In the genomic region with DNA sequence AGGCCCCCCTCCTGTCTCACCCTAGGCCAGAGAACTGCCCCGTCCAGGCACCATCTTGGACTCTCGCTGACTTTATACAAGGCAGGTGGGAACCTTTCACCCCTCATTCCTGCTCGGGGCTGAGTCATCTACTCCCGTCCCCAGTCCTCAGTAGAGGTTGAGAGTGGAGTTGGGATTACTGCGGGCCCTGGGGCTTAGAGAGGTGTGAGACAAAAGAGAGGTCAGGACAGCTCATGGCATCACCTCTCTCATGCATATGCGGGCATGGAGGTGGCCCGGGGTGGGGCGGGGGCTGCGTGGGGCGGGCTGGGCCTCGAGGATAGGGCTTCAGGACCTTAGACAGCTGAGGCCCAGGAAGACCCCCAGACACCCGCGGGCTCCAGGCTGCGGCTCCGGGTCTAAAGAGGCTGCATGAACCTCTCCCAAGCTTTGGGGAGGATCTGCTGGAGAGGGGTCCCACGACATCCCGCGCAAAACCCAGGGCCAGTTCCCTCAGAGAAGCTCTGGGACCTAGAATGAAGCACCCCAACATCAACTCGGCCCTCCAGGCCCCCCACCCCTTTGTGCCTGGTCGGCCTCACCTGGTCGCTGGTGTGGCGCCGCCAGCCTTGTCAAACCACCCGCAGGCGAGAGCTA, we compare ENCODE assay signal across 8 cellular contexts. TPM values are rescaled to one million over a fixed set of nuclear protein-coding genes. Genes with fewer than 3 reads are reported as not detected.
DNase-seq lines count a peak whose midpoint lies in the region; ATAC-seq, FAIRE-seq and TF ChIP-seq lines count a peak whose summit lies in the region.

No MANE protein-coding gene starts in this region.

- no peak overlapping the region for H3K27ac ChIP-seq in right lobe of liver
- H3K27ac ChIP-seq in tibial nerve: peak overlapping the region in 3 of 4 donors; percentile 99

- H3K4me3 ChIP-seq in astrocyte of the cerebellum (ENCODE audit: low read depth, low read length): peak overlapping the region; percentile 88
- peak overlapping the region; percentile 58 to 78 (median 66) for H3K4me3 ChIP-seq in right lobe of liver
- H3K4me3 ChIP-seq in tibial nerve: peak overlapping the region; percentile 69 to 86 (median 80)

- CTCF ChIA-PET in activated naive CD4-positive, alpha-beta T cell treated with anti-CD3 and anti-CD28 coated beads for 36 hours (lab: Charles Lee): interaction anchor here (0.9 to 7.8 kb wide), 11 partner anchors 9 to 112 kb away, joined by 3 to 88 read pairs (median 6); no protein-coding TSS in a partner anchor

- H3K4me3 Mint-ChIP-seq in activated naive CD4-positive, alpha-beta T cell treated with anti-CD3 and anti-CD28 coated beads for 36 hours: peak overlapping the region; percentile 73

- intact Hi-C loops in activated naive CD4-positive, alpha-beta T cell treated with anti-CD3 and anti-CD28 coated beads for 36 hours (cut with micrococcal nuclease): loop anchor here (1.0 kb wide), 4 partner anchors 30 to 117 kb away; partner anchors contain the start of genes MRPL43 and TWNK
- intact Hi-C loops in right lobe of liver (cut with DNase I): no loop called here

- WGBS in right lobe of liver (ENCODE audit: insufficient coverage, low coverage, low lambda C conversion rate, missing lambda C conversion rate): 10% methylated on average over 7 of the region's 25 CpGs
- WGBS in tibial nerve, 2 donors: 10 to 29% methylated on average over 9 to 21 of the region's 25 CpGs

- TF ChIP-seq CTCF in astrocyte of the cerebellum (IDR thresholded peaks at IDR 0.05; ENCODE audit: low read depth, low read length, missing control alignments): no peak
- TF ChIP-seq CTCF in right lobe of liver (IDR thresholded peaks at IDR 0.05): no peak
- no peak for TF ChIP-seq CTCF in tibial nerve (IDR thresholded peaks at IDR 0.05)

- ATAC-seq in activated naive CD4-positive, alpha-beta T cell treated with anti-CD3 and anti-CD28 coated beads, Interleukin-2, amount 50 U/mL, for 72 hours: no peak
- no peak for ATAC-seq in right lobe of liver

- peaks cover 12% of the 10 kb centered on the region for H3K4me1 Mint-ChIP-seq in activated naive CD4-positive, alpha-beta T cell treated with anti-CD3 and anti-CD28 coated beads for 36 hours (ENCODE audit: low read depth)

- H3K27ac Mint-ChIP-seq in activated naive CD4-positive, alpha-beta T cell treated with anti-CD3 and anti-CD28 coated beads for 36 hours: no peak overlapping the region
- H3K27ac Mint-ChIP-seq in activated naive CD4-positive, alpha-beta T cell treated with anti-CD3 and anti-CD28 coated beads, Interleukin-2, amount 50 U/mL, for 72 hours: peak overlapping the region in 1 of 2 donors; percentile 86

- no peaks in the 10 kb centered on the region for H3K9me3 ChIP-seq in right lobe of liver
- H3K9me3 ChIP-seq in tibial nerve: no peaks in the 10 kb centered on the region

- no peaks in the 10 kb centered on the region for H3K27me3 Mint-ChIP-seq in activated naive CD4-positive, alpha-beta T cell treated with anti-CD3 and anti-CD28 coated beads for 36 hours (ENCODE audit: low read depth)

- no peaks in the 10 kb centered on the region for H3K9me3 Mint-ChIP-seq in activated naive CD4-positive, alpha-beta T cell treated with anti-CD3 and anti-CD28 coated beads for 36 hours
- H3K9me3 Mint-ChIP-seq in activated naive CD4-positive, alpha-beta T cell treated with anti-CD3 and anti-CD28 coated beads, Interleukin-2, amount 50 U/mL, for 72 hours: no peaks in the 10 kb centered on the region

- no peak for DNase-seq in activated naive CD4-positive, alpha-beta T cell treated with anti-CD3 and anti-CD28 coated beads for 36 hours
- DNase-seq in activated naive CD4-positive, alpha-beta T cell treated with anti-CD3 and anti-CD28 coated beads, Interleukin-2, amount 50 U/mL, for 72 hours (ENCODE audit: low spot score in 2 of 2): no peak
- no peak for DNase-seq in astrocyte of the cerebellum (ENCODE audit: low read depth)
- no peak for DNase-seq in right lobe of liver
- DNase-seq in tibial nerve (ENCODE audit: low spot score in 2 of 2): no peak
- DNase-seq in SKM-1 treated with dmso at 0.1 percent for 144 hours (lab: John Stamatoyannopoulos, UW; ENCODE audit: unreplicated experiment): no peak
- DNase-seq in H54 (ENCODE audit: insufficient read length, low spot score): no peak
- DNase-seq in HK-2 (ENCODE audit: unreplicated experiment): no peak

- no peak for FAIRE-seq in H54 (lab: Jason Lieb, UNC)

- H3K4me1 ChIP-seq in right lobe of liver: peaks cover 0 to 12% (median 0%) of the 10 kb centered on the region in 4 donors
- H3K4me1 ChIP-seq in tibial nerve: peaks cover 0 to 37% (median 21%) of the 10 kb centered on the region in 4 donors

- H3K27me3 ChIP-seq in right lobe of liver: no peaks in the 10 kb centered on the region
- H3K27me3 ChIP-seq in tibial nerve: no peaks in the 10 kb centered on the region

- H3K36me3 ChIP-seq in right lobe of liver (no peaks in the 10 kb centered on the region), tibial nerve (peaks cover 0 to 12% (median 7%) of the 10 kb centered on the region in 3 donors)

- no peaks in the 10 kb centered on the region for H3K36me3 Mint-ChIP-seq in activated naive CD4-positive, alpha-beta T cell treated with anti-CD3 and anti-CD28 coated beads for 36 hours (ENCODE audit: low read depth)
- no peaks in the 10 kb centered on the region for H3K36me3 Mint-ChIP-seq in activated naive CD4-positive, alpha-beta T cell treated with anti-CD3 and anti-CD28 coated beads, Interleukin-2, amount 50 U/mL, for 72 hours

- no peak for TF ChIP-seq EP300 in tibial nerve (IDR thresholded peaks at IDR 0.05)

- TF ChIP-seq POLR2A in right lobe of liver (IDR thresholded peaks at IDR 0.05) (no peak), tibial nerve (IDR thresholded peaks at IDR 0.05) (no peak), H54 (IDR thresholded peaks at IDR 0.05; ENCODE audit: low read depth, low read length) (no peak; the same call in 1 of the 2 replicates)

- in situ Hi-C loops in astrocyte of the cerebellum (cut with HindIII; ENCODE audit: low sequenced_read_pairs): loop anchor here (5.0 kb wide), 1 partner anchor 33 kb away; the partner anchor contains the start of gene LZTS2

RNA-seq across cellular contexts. Expression of gene PDZD7, which starts 0.3 kb away (rescaled TPM):
- total RNA-seq in activated naive CD4-positive, alpha-beta T cell treated with anti-CD3 and anti-CD28 coated beads for 36 hours: under 1 TPM; 0.37 to 0.62 TPM
- total RNA-seq in activated naive CD4-positive, alpha-beta T cell treated with anti-CD3 and anti-CD28 coated beads, Interleukin-2, amount 50 U/mL, for 72 hours: 1 to 10 TPM in 1 of 2 donors, under 1 TPM in 1; 0.80 to 1.3 TPM
- total RNA-seq in right lobe of liver (under 1 TPM in 5 of 6 experiments, not detected in 1; 0.15 to 0.50 (median 0.20) TPM), tibial nerve (1 to 10 TPM in 3 of 4 donors, under 1 TPM in 1; 0.84 to 2.4 (median 1.9) TPM)

RNA-seq across cellular contexts. Expression of gene SFXN3, which starts 0.4 kb away (rescaled TPM):
- 10 to 100 TPM; 15.7 to 17.1 TPM for total RNA-seq in activated naive CD4-positive, alpha-beta T cell treated with anti-CD3 and anti-CD28 coated beads for 36 hours
- total RNA-seq in activated naive CD4-positive, alpha-beta T cell treated with anti-CD3 and anti-CD28 coated beads, Interleukin-2, amount 50 U/mL, for 72 hours: 10 to 100 TPM; 36.9 to 43.9 TPM
- total RNA-seq in right lobe of liver (10 to 100 TPM in 2 of 6 experiments, 1 to 10 TPM in 4; 4.0 to 17.0 (median 7.6) TPM), tibial nerve (100 to 1,000 TPM in 2 of 4 donors, 10 to 100 TPM in 2; 77.4 to 181 (median 106) TPM)

RNA-seq across cellular contexts. Expression of gene LZTS2, which starts 31.0 kb away (rescaled TPM):
- 1 to 10 TPM; 8.3 to 8.9 TPM for total RNA-seq in activated naive CD4-positive, alpha-beta T cell treated with anti-CD3 and anti-CD28 coated beads for 36 hours
- total RNA-seq in activated naive CD4-positive, alpha-beta T cell treated with anti-CD3 and anti-CD28 coated beads, Interleukin-2, amount 50 U/mL, for 72 hours: 10 to 100 TPM in 1 of 2 donors, 1 to 10 TPM in 1; 6.8 to 19.2 TPM
- total RNA-seq in right lobe of liver (10 to 100 TPM in 3 of 6 experiments, 1 to 10 TPM in 3; 5.6 to 17.5 (median 11.0) TPM), tibial nerve (100 to 1,000 TPM in 2 of 4 donors, 10 to 100 TPM in 2; 81.4 to 134 (median 98.7) TPM)

RNA-seq across cellular contexts. Expression of gene KAZALD1, which starts 31.2 kb away (rescaled TPM):
- under 1 TPM; 0.52 to 0.62 TPM for total RNA-seq in activated naive CD4-positive, alpha-beta T cell treated with anti-CD3 and anti-CD28 coated beads for 36 hours
- 1 to 10 TPM in 1 of 2 donors, under 1 TPM in 1; 0.60 to 1.3 TPM for total RNA-seq in activated naive CD4-positive, alpha-beta T cell treated with anti-CD3 and anti-CD28 coated beads, Interleukin-2, amount 50 U/mL, for 72 hours
- total RNA-seq in right lobe of liver (1 to 10 TPM in 1 of 6 experiments, under 1 TPM in 5; 0.22 to 1.1 (median 0.57) TPM), tibial nerve (10 to 100 TPM in 1 of 4 donors, 1 to 10 TPM in 3; 4.0 to 13.5 (median 8.4) TPM)

RNA-seq across cellular contexts. Expression of gene TWNK, which starts 43.3 kb away (rescaled TPM):
- total RNA-seq in activated naive CD4-positive, alpha-beta T cell treated with anti-CD3 and anti-CD28 coated beads for 36 hours: 10 to 100 TPM; 10.4 to 11.4 TPM
- total RNA-seq in activated naive CD4-positive, alpha-beta T cell treated with anti-CD3 and anti-CD28 coated beads, Interleukin-2, amount 50 U/mL, for 72 hours: 10 to 100 TPM; 11.6 to 17.0 TPM
- total RNA-seq in right lobe of liver (1 to 10 TPM; 2.9 to 8.4 (median 4.6) TPM), tibial nerve (10 to 100 TPM in 1 of 4 donors, 1 to 10 TPM in 3; 5.0 to 11.4 (median 6.6) TPM)

Comparison
In these comparisons a context has a peak if more than half of its experiments do, and no peak if none do; other contexts are left out.
1. H3K27ac ChIP-seq: peak in tibial nerve (3 of 4); none in right lobe of liver (0 of 3).
2. RNA of gene LZTS2, which starts 31.0 kb away (total RNA-seq): 81.4 to 134 TPM in tibial nerve; 6.8 to 19.2 TPM in activated naive CD4-positive, alpha-beta T cell treated with anti-CD3 and anti-CD28 coated beads, Interleukin-2, amount 50 U/mL, for 72 hours, 5.6 to 17.5 TPM in right lobe of liver and 8.3 to 8.9 TPM in activated naive CD4-positive, alpha-beta T cell treated with anti-CD3 and anti-CD28 coated beads for 36 hours; every median in the first group is over 4 times any median in the second.
3. Peak in every context shown above with its lines, with median percentiles within 50 percentile points of each other: H3K4me3 ChIP-seq.